10 cellular contexts compared by ENCODE assay signal in the genomic region with DNA sequence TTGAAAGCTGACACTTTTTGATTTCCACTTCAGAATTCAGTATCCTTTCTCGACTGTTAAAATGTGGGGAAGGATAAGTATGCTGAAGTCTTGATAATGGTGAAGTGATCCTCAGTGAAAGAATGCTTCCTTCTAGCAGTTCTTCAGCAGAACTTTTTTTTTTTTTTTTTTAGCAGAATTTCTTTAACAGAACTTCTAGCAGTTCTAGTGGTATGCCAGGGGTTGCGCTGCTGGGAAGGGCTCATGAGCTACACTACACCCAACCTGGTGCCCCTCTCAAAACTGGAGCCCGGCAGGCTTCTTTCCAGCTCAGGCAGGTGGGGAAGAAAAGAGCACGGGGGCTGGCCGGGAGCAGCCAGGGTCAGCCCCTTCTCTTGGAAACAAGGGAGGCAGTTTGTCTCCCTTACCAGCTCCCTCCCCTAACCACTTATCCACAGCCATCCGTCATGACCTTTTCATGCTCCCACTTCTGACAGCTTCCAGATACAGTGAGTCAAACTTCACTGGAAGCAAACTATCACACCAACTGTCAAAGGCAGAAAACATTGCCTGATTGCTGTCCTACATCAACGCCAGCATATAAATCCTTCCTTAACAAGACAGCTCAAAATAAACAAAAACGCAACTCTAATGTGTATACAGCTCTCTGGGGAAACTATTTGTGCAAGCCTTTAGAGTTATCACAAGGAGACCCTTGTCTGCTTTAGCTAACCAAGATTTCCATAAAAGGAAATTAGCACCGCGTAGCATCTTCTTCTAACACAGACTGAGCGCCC.
A peak's percentile ranks its signal among the peaks of the same experiment; 100 is the strongest.
DNase-seq lines count a peak whose midpoint lies in the region; ATAC-seq and TF ChIP-seq lines count a peak whose summit lies in the region.
"Had no signal": no experiment of that assay in that cellular context is flagged by ENCODE, and none has a peak within 500 bp of the region (broad histone marks: within the 10 kb centered on the region; RNA-seq: fewer than 3 reads in every experiment).

No MANE protein-coding gene starts in this region.

- H3K4me3 Mint-ChIP-seq in WTC11: no peak overlapping the region

- H3K9ac ChIP-seq in smooth muscle cell (ENCODE audit: low read depth): no peak overlapping the region

- H3K27me3 ChIP-seq in hepatocyte (no peaks in the 10 kb centered on the region), smooth muscle cell (ENCODE audit: low read depth) (no peaks in the 10 kb centered on the region)

- H3K4me1 Mint-ChIP-seq in WTC11: peaks cover 15% of the 10 kb centered on the region

- TF ChIP-seq CTCF in WTC11 (IDR thresholded peaks at IDR 0.05) (no peak), hepatocyte (IDR thresholded peaks at IDR 0.05; ENCODE audit: poor library complexity) (peak; percentile 5), smooth muscle cell (IDR thresholded peaks at IDR 0.05; ENCODE audit: borderline replicate concordance, insufficient read depth, poor library complexity, severe bottlenecking) (no peak)

- WGBS in hepatocyte (ENCODE audit: low lambda C conversion rate, missing lambda C conversion rate): 12% methylated on average over 11 of the region's 11 CpGs
- WGBS in smooth muscle cell (ENCODE audit: low lambda C conversion rate): 8% methylated on average over 11 of the region's 11 CpGs

- H3K4me3 ChIP-seq in hepatocyte: no peak overlapping the region
- peak overlapping the region; percentile 19 for H3K4me3 ChIP-seq in smooth muscle cell

- H2AFZ ChIP-seq in hepatocyte: no peak overlapping the region
- no peak overlapping the region for H2AFZ ChIP-seq in smooth muscle cell (ENCODE audit: low read depth)

- peaks cover 3% of the 10 kb centered on the region for H4K20me1 ChIP-seq in hepatocyte (ENCODE audit: insufficient read depth, poor library complexity, severe bottlenecking)
- peaks cover 39% of the 10 kb centered on the region for H4K20me1 ChIP-seq in smooth muscle cell (ENCODE audit: low read depth)

- CTCF ChIA-PET in WTC11 (lab: Charles Lee): interaction anchor here (0.7 to 1.7 kb wide), 9 partner anchors 10 to 337 kb away, joined by 3 to 7 read pairs (median 5); no protein-coding TSS in a partner anchor

- H3K27me3 Mint-ChIP-seq in WTC11 (ENCODE audit: low read depth): no peaks in the 10 kb centered on the region

- H3K4me2 ChIP-seq in hepatocyte: peak overlapping the region; percentile 42
- H3K4me2 ChIP-seq in smooth muscle cell: peak overlapping the region; percentile 69

- DNase-seq in HT1080 (ENCODE audit: low read depth) (peak; percentile 73), WTC11 (ENCODE audit: low spot score) (peak; percentile 45), hepatocyte (ENCODE audit: low spot score) (peak; percentile 66), smooth muscle cell (lab: John Stamatoyannopoulos, UW; ENCODE audit: unreplicated experiment) (peak; percentile 21), NCI-H345 (lab: John Stamatoyannopoulos, UW) (no peak), T-helper 1 cell (no peak)
- DNase-seq: activated naive CD4-positive, alpha-beta T cell treated with Interleukin-2 at 50 U/mL for 16 hours; kidney had no signal

- no peaks in the 10 kb centered on the region for H3K36me3 Mint-ChIP-seq in WTC11

- H3K9me3 ChIP-seq in hepatocyte (ENCODE audit: low read depth) (no peaks in the 10 kb centered on the region), smooth muscle cell (replicated peaks; ENCODE audit: low read depth) (no peaks in the 10 kb centered on the region)

- H3F3A ChIP-seq in smooth muscle cell (ENCODE audit: low read depth): peaks cover 10% of the 10 kb centered on the region

- H3K9me3 Mint-ChIP-seq in WTC11: no peaks in the 10 kb centered on the region

- H3K36me3 ChIP-seq in hepatocyte (replicated peaks; ENCODE audit: insufficient read depth, low read depth) (no peaks in the 10 kb centered on the region), smooth muscle cell (ENCODE audit: low read depth) (no peaks in the 10 kb centered on the region)

- 0 out of 2 replicates have a peak overlapping the region, but pooled peaks have one; percentile 60 for H3K27ac Mint-ChIP-seq in WTC11

- H3K27ac ChIP-seq in hepatocyte (peak overlapping the region; percentile 61), smooth muscle cell (ENCODE audit: low read depth) (peak overlapping the region; percentile 35)

- POLR2A ChIA-PET in WTC11 (lab: Charles Lee): interaction anchor here (1.2 kb wide), 1 partner anchor 85 kb away, joined by 9 read pairs; no protein-coding TSS in a partner anchor

- H3K4me1 ChIP-seq in hepatocyte (ENCODE audit: insufficient read depth): peaks cover 20% of the 10 kb centered on the region
- peaks cover 17% of the 10 kb centered on the region for H3K4me1 ChIP-seq in smooth muscle cell (ENCODE audit: low read depth)

- H3K79me2 ChIP-seq in hepatocyte (no peaks in the 10 kb centered on the region), smooth muscle cell (ENCODE audit: low read depth) (no peaks in the 10 kb centered on the region)

- no peaks in the 10 kb centered on the region for H3K9me2 ChIP-seq in hepatocyte (replicated peaks; ENCODE audit: insufficient read depth)

- ATAC-seq in WTC11: peak; percentile 85
- ATAC-seq in HG03378 (IDR thresholded peaks at IDR 0.05; ENCODE audit: unreplicated experiment): no peak
- ATAC-seq in HG02623 (IDR thresholded peaks at IDR 0.05; ENCODE audit: unreplicated experiment): no peak

TF ChIP-seq in WTC11, 78 proteins besides CTCF, POLR2A, EP300 and RAD21:
- TF ChIP-seq CDX4 (CRISPR knock-in tag; IDR thresholded peaks at IDR 0.05; ENCODE audit: borderline replicate concordance) (peak; percentile 75; the same call in 1 of the 2 replicates), RORB (CRISPR knock-in tag; IDR thresholded peaks at IDR 0.05) (peak; percentile 79; the same call in 1 of the 2 replicates)
- TF ChIP-seq, protein P1, sequence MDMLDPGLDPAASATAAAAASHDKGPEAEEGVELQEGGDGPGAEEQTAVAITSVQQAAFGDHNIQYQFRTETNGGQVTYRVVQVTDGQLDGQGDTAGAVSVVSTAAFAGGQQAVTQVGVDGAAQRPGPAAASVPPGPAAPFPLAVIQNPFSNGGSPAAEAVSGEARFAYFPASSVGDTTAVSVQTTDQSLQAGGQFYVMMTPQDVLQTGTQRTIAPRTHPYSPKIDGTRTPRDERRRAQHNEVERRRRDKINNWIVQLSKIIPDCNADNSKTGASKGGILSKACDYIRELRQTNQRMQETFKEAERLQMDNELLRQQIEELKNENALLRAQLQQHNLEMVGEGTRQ (CRISPR knock-in tag; IDR thresholded peaks at IDR 0.05): no peak

Comparison
In these comparisons a context has a peak if more than half of its experiments do, and no peak if none do; other contexts are left out.
1. DNase-seq: peak in HT1080 (single experiment), WTC11 (single experiment), hepatocyte (single experiment) and smooth muscle cell (single experiment); none in NCI-H345 (single experiment) and T-helper 1 cell (0 of 5).